In genomic region chr12:119695034-119695433, GRCh38 we compare ENCODE assay signal across 12 cellular contexts. TPM values are rescaled to one million over a fixed set of nuclear protein-coding genes. Genes with fewer than 3 reads are reported as not detected.
DNase-seq lines count a peak whose midpoint lies in the region; ATAC-seq, FAIRE-seq and TF ChIP-seq lines count a peak whose summit lies in the region.
"Had no signal": no experiment of that assay in that cellular context is flagged by ENCODE, and none has a peak within 500 bp of the region (broad histone marks: within the 10 kb centered on the region; RNA-seq: fewer than 3 reads in every experiment).

No MANE protein-coding gene starts in this region.

- no peaks in the 10 kb centered on the region for H3K9me3 Mint-ChIP-seq in astrocyte (ENCODE audit: unreplicated experiment)

- DNase-seq in AG09319 (ENCODE audit: extremely low read depth, low read depth) = no peak
- DNase-seq in H7 = peak; percentile 78
- DNase-seq in astrocyte (ENCODE audit: low read depth) = no peak
- no peak for DNase-seq in kidney epithelial cell (ENCODE audit: low read depth)
- no peak for DNase-seq in erythroblast (lab: John Stamatoyannopoulos, UW)
- DNase-seq in NCI-H774 (lab: John Stamatoyannopoulos, UW) = no peak
- no peak for DNase-seq in T-helper 17 cell
- no peak for DNase-seq in stimulated activated CD4-positive, alpha-beta T cell treated with anti-CD3 and anti-CD28 coated beads, Interleukin-4, amount 100 ng/mL, for 24 hours
- DNase-seq: amygdala, NCI-H1417 treated with DMSO at 0.1 percent for 48 hours, T1000 had no signal

- FAIRE-seq in astrocyte (lab: Jason Lieb, UNC) = no peak
- FAIRE-seq: G401.6 had no signal

- H3K36me3 ChIP-seq in H7 (replicated peaks; ENCODE audit: control insufficient read depth, insufficient read depth, low read length) (peaks cover 18% of the 10 kb centered on the region), astrocyte (ENCODE audit: insufficient read depth, low read length) (peaks cover 7% of the 10 kb centered on the region), kidney epithelial cell (ENCODE audit: control insufficient read depth, insufficient read depth, low read length) (no peaks in the 10 kb centered on the region)

- H3K4me3 ChIP-seq in H7 (ENCODE audit: insufficient read depth, low read depth, low read length) (no peak overlapping the region), astrocyte (ENCODE audit: insufficient read depth, low read depth, low read length) (no peak overlapping the region), kidney epithelial cell (ENCODE audit: low read depth, low read length) (no peak overlapping the region)

- H3K36me3 Mint-ChIP-seq in astrocyte (ENCODE audit: low read depth, unreplicated experiment) (no peaks in the 10 kb centered on the region), T-helper 17 cell (ENCODE audit: low read depth) (no peaks in the 10 kb centered on the region)

- H3K4me1 Mint-ChIP-seq in astrocyte (ENCODE audit: low read depth, unreplicated experiment) (no peaks in the 10 kb centered on the region), T-helper 17 cell (peaks cover 5% of the 10 kb centered on the region)

- no peak overlapping the region for H3K27ac Mint-ChIP-seq in astrocyte (ENCODE audit: unreplicated experiment)
- no peak overlapping the region for H3K27ac Mint-ChIP-seq in T-helper 17 cell

- H3K27me3 Mint-ChIP-seq in astrocyte (ENCODE audit: low read depth, unreplicated experiment) (no peaks in the 10 kb centered on the region), T-helper 17 cell (no peaks in the 10 kb centered on the region)

- H3K4me3 Mint-ChIP-seq in astrocyte (ENCODE audit: unreplicated experiment) (no peak overlapping the region), T-helper 17 cell (no peak overlapping the region)

- H3K9me3 ChIP-seq in astrocyte (ENCODE audit: insufficient read depth, low read depth, low read length) (no peaks in the 10 kb centered on the region), T-helper 17 cell (ENCODE audit: control insufficient read depth, low read length, poor library complexity, severe bottlenecking) (no peaks in the 10 kb centered on the region)

- H2AFZ ChIP-seq in astrocyte (ENCODE audit: low read depth, low read length) = no peak overlapping the region

- ATAC-seq in T-helper 17 cell = no peak

- H4K20me1 ChIP-seq in astrocyte (ENCODE audit: insufficient read depth, low read length) = peaks cover 4% of the 10 kb centered on the region

- H3K79me2 ChIP-seq in astrocyte (ENCODE audit: insufficient read depth, low read length) = no peaks in the 10 kb centered on the region

- H3K27me3 ChIP-seq in H7 (ENCODE audit: control insufficient read depth, insufficient read depth, low read length) (no peaks in the 10 kb centered on the region), astrocyte (ENCODE audit: insufficient read depth, low read length) (no peaks in the 10 kb centered on the region), kidney epithelial cell (ENCODE audit: control insufficient read depth, insufficient read depth, low read length) (no peaks in the 10 kb centered on the region)

- TF ChIP-seq POLR2A in erythroblast (IDR thresholded peaks at IDR 0.05; ENCODE audit: low read length) = no peak

- H3K4me1 ChIP-seq in astrocyte (ENCODE audit: insufficient read depth, low read length) = peaks cover 10% of the 10 kb centered on the region

- no peak overlapping the region for H3K27ac ChIP-seq in astrocyte (ENCODE audit: low read depth, low read length)

- no peak overlapping the region for H3K9ac ChIP-seq in astrocyte (ENCODE audit: low read length)

- TF ChIP-seq CTCF in AG09319 (IDR thresholded peaks at IDR 0.05; ENCODE audit: low read depth, low read length) (peak; percentile 58), astrocyte (IDR thresholded peaks at IDR 0.05; ENCODE audit: insufficient read depth, low read depth, low read length) (peak; percentile 33), kidney epithelial cell (IDR thresholded peaks at IDR 0.05; ENCODE audit: insufficient read depth, low read length, poor library complexity, severe bottlenecking) (peak; percentile 60)

- H3K4me2 ChIP-seq in astrocyte (ENCODE audit: low read length) = no peak overlapping the region

RNA-seq across cellular contexts. Expression of gene PRKAB1, which starts 27.1 kb away (rescaled TPM):
- total RNA-seq in H7 (2014; rRNA removed; shearing (Covaris generic)) = 22.4 and 26.6 TPM in 2 replicates
- total RNA-seq in astrocyte (22.3 and 22.7 TPM in 2 replicates), kidney epithelial cell (28.9 and 36.6 TPM in 2 replicates), T-helper 17 cell (10 to 100 TPM; 20.4 to 28.2 TPM)
